Comparison of ENCODE assay signal across 28 cellular contexts in genomic region chr11:91691872-91692271, GRCh38.
"Had no signal": no experiment of that assay in that cellular context is flagged by ENCODE, and none has a peak within 500 bp of the region (broad histone marks: within the 10 kb centered on the region; RNA-seq: fewer than 3 reads in every experiment).

No MANE protein-coding gene starts in this region.

- H3K9me3 ChIP-seq: ascending aorta had no signal

- H3K4me1 ChIP-seq: ascending aorta had no signal

- H3K27me3 ChIP-seq: ascending aorta had no signal

- ATAC-seq: activated CD8-positive, alpha-beta memory T cell treated with anti-CD3 and anti-CD28 coated beads, Interleukin-2, amount 10 ng/mL, durations not matched to agents 7 days and 5 days; activated CD8-positive, alpha-beta T cell treated with anti-CD3 and anti-CD28 coated beads, Interleukin-2, amount 10 ng/mL, durations not matched to agents 7 days and 5 days; activated naive CD8-positive, alpha-beta T cell treated with anti-CD3 and anti-CD28 coated beads, Interleukin-2, amount 50 U/mL, for 24 hours had no signal

- H3K27ac ChIP-seq: ascending aorta, VCaP had no signal

- H3K4me3 ChIP-seq: ascending aorta had no signal

- DNase-seq: activated B cell treated with CpG ODN at 0.5 μM for 24 hours; activated CD4-positive, alpha-beta memory T cell treated with anti-CD3 and anti-CD28 coated beads, Interleukin-2, amount 10 ng/mL, durations not matched to agents 7 days and 5 days; activated CD4-positive, alpha-beta T cell treated with anti-CD3 and anti-CD28 coated beads for 4 hours; activated CD4-positive, alpha-beta T cell treated with anti-CD3 and anti-CD28 coated beads, Interleukin-2, amount 10 ng/mL, durations not matched to agents 24 days and 14 days; activated CD4-positive, alpha-beta T cell treated with anti-CD3 and anti-CD28 coated beads, Interleukin-2, amount 50 U/mL, for 1 hour; activated CD4-positive, alpha-beta T cell treated with anti-CD3 and anti-CD28 coated beads, Interleukin-2, amount 50 U/mL, for 48 hours; activated CD4-positive, CD25-positive, alpha-beta regulatory T cell treated with anti-CD3 and anti-CD28 coated beads, Interleukin-2, amount 50 U/mL, for 72 hours; activated CD8-positive, alpha-beta memory T cell treated with anti-CD3 and anti-CD28 coated beads for 24 hours; activated CD8-positive, alpha-beta memory T cell treated with anti-CD3 and anti-CD28 coated beads, Interleukin-2, amount 10 ng/mL, durations not matched to agents 7 days and 5 days; activated CD8-positive, alpha-beta memory T cell treated with anti-CD3 and anti-CD28 coated beads, Interleukin-2, amount 50 U/mL, for 48 hours; activated CD8-positive, alpha-beta T cell treated with anti-CD3 and anti-CD28 coated beads, Interleukin-2, amount 10 ng/mL, durations not matched to agents 7 days and 5 days; activated effector memory CD4-positive, alpha-beta T cell treated with Interleukin-2 at 50 U/mL for 16 hours; activated gamma-delta T cell; activated naive CD4-positive, alpha-beta T cell treated with anti-CD3 and anti-CD28 coated beads, Interleukin-2, amount 10 ng/mL, durations not matched to agents 7 days and 5 days; activated naive CD4-positive, alpha-beta T cell treated with Interleukin-2 at 50 U/mL for 16 hours; activated naive CD8-positive, alpha-beta T cell treated with anti-CD3 and anti-CD28 coated beads, Interleukin-2, amount 10 ng/mL, durations not matched to agents 7 days and 5 days; activated naive CD8-positive, alpha-beta T cell treated with anti-CD3 and anti-CD28 coated beads, Interleukin-2, amount 50 U/mL, for 24 hours; activated T-cell treated with anti-CD3 and anti-CD28 coated beads, Interleukin-2, amount 50 U/mL, for 24 hours; activated T-cell treated with anti-CD3 and anti-CD28 coated beads, Interleukin-2, amount 50 U/mL, for 48 hours; amygdala; anterior cingulate cortex; central memory CD4-positive, alpha-beta T cell; SW 1271; T-helper 1 cell; T-helper 2 cell; T-helper 9 cell had no signal

- H3K36me3 ChIP-seq: ascending aorta had no signal
